8 cellular contexts compared by ENCODE assay signal in genomic region chr2:10448646-10449480, GRCh38. TPM values are rescaled to one million over a fixed set of nuclear protein-coding genes. Genes with fewer than 3 reads are reported as not detected.
A peak's percentile ranks its signal among the peaks of the same experiment; 100 is the strongest.
DNase-seq lines count a peak whose midpoint lies in the region; FAIRE-seq and TF ChIP-seq lines count a peak whose summit lies in the region.

No MANE protein-coding gene starts in this region.

- no peaks in the 10 kb centered on the region for H3K9me2 ChIP-seq in GM23248 (ENCODE audit: insufficient read depth)

- H3K27ac ChIP-seq in GM23248, result peak overlapping the region; percentile 82
- peak overlapping the region; percentile 92 for H3K27ac ChIP-seq in KOPT-K1 (ENCODE audit: low read depth, low read length, poor library complexity, severe bottlenecking)
- peak overlapping the region; percentile 90 for H3K27ac ChIP-seq in cardiac muscle cell

- H3K9ac ChIP-seq in GM23248, result peak overlapping the region; percentile 86

- TF ChIP-seq CTCF in cardiac muscle cell (IDR thresholded peaks at IDR 0.05; ENCODE audit: low read depth, low read length), result peak; percentile 12

- 2 to 4% methylated on average over 48 to 55 of the region's 61 CpGs for WGBS in GM23248 (ENCODE audit: low coverage in 1 of 2, low lambda C conversion rate in 2 of 2, missing lambda C conversion rate in 2 of 2), 2 experiments

- no peaks in the 10 kb centered on the region for H3K9me3 ChIP-seq in GM23248 (ENCODE audit: low read depth)
- H3K9me3 ChIP-seq in KOPT-K1 (ENCODE audit: insufficient read depth, low read length, poor library complexity, severe bottlenecking), result peaks cover 4% of the 10 kb centered on the region
- H3K9me3 ChIP-seq in cardiac muscle cell (ENCODE audit: low read depth), result no peaks in the 10 kb centered on the region

- DNase-seq in EH (ENCODE audit: low read depth), result peak; percentile 35
- peak; percentile 72 for DNase-seq in GM23248
- peak; percentile 48 to 98 (median 74) for DNase-seq in activated naive CD4-positive, alpha-beta T cell (lab: John Stamatoyannopoulos, UW)
- DNase-seq in cardiac muscle cell (ENCODE audit: low read depth in 1 of 2, low spot score in 1 of 2), result peak in 1 of 2 donors; percentile 93
- peak; percentile 11 for DNase-seq in putamen (ENCODE audit: low spot score)
- no peak for DNase-seq in urothelium cell line (ENCODE audit: low spot score)

- H4K20me1 ChIP-seq in GM23248 (ENCODE audit: insufficient read depth), result peaks cover 3% of the 10 kb centered on the region; the same call in 1 of the 2 replicates

- peaks cover 21% of the 10 kb centered on the region for H3F3A ChIP-seq in GM23248 (ENCODE audit: insufficient read depth)

- H3K4me1 ChIP-seq in GM23248 (ENCODE audit: insufficient read depth), result peaks cover 15% of the 10 kb centered on the region
- peaks cover 11% of the 10 kb centered on the region for H3K4me1 ChIP-seq in cardiac muscle cell (ENCODE audit: low read depth)

- peak; percentile 81 for TF ChIP-seq POLR2A in Raji (IDR thresholded peaks at IDR 0.05; ENCODE audit: insufficient read depth, low read depth, low read length)

- peaks cover 32% of the 10 kb centered on the region for H3K79me2 ChIP-seq in GM23248 (ENCODE audit: insufficient read depth)

- peak overlapping the region; percentile 73 for H3K4me3 ChIP-seq in GM23248
- H3K4me3 ChIP-seq in cardiac muscle cell, result peak overlapping the region; percentile 49

- FAIRE-seq in urothelium cell line (lab: Jason Lieb, UNC), result peak; percentile 72

- peak overlapping the region; percentile 62 for H2AFZ ChIP-seq in GM23248

- peak overlapping the region; percentile 72 for H3K4me2 ChIP-seq in GM23248 (ENCODE audit: unreplicated experiment)

- H3K27me3 ChIP-seq in GM23248 (replicated peaks; ENCODE audit: insufficient read depth) (no peaks in the 10 kb centered on the region), cardiac muscle cell (no peaks in the 10 kb centered on the region)

- in situ Hi-C loops in GM23248 (cut with MboI), result loop anchor here (25.0 kb wide), 1 partner anchor 662 kb away; no protein-coding TSS in a partner anchor

- peaks cover 9% of the 10 kb centered on the region for H3K36me3 ChIP-seq in GM23248 (ENCODE audit: low read depth)
- peaks cover 26% of the 10 kb centered on the region for H3K36me3 ChIP-seq in KOPT-K1 (ENCODE audit: insufficient read depth, low read length)
- H3K36me3 ChIP-seq in cardiac muscle cell, result peaks cover 11% of the 10 kb centered on the region

RNA-seq across cellular contexts. Expression of gene ODC1, which starts 0.7 kb away (rescaled TPM):
- 106 and 114 TPM in 2 replicates for total RNA-seq in GM23248 (2014; rRNA removed; shearing (Covaris generic))
- polyA plus RNA-seq in GM23248 (2016; fragmentation: Nextera tagmentation; extraction: Ambion mirVana) (58.3 and 61.5 TPM in 2 replicates), cardiac muscle cell (117 and 133 TPM in 2 replicates)
- total RNA-seq in cardiac muscle cell, result 129 and 165 TPM in 2 replicates
